ENCODE assay signal across 7 cellular contexts in genomic region chr16:74862743-74863244, GRCh38.
DNase-seq lines count a peak whose midpoint lies in the region; ATAC-seq and TF ChIP-seq lines count a peak whose summit lies in the region.

No MANE protein-coding gene starts in this region.

- H3K9ac ChIP-seq in neural cell (ENCODE audit: low read length), result no peak overlapping the region

- H2AFZ ChIP-seq in neural cell (ENCODE audit: low read depth, low read length), result no peak overlapping the region

- no peaks in the 10 kb centered on the region for H3K9me3 ChIP-seq in neural cell (ENCODE audit: low read length)

- H3F3A ChIP-seq in neural cell (ENCODE audit: insufficient read depth, low read length, poor library complexity, severe bottlenecking), result no peaks in the 10 kb centered on the region

- no peak overlapping the region for H3K27ac ChIP-seq in neural cell (ENCODE audit: low read length)

- DNase-seq in DMS 273 treated with DMSO at 0.1 percent for 48 hours (lab: John Stamatoyannopoulos, UW) (peak; percentile 14), RKO (ENCODE audit: low spot score) (peak; percentile 50), epithelial cell of esophagus (ENCODE audit: low read depth) (peak; percentile 75), ureter (ENCODE audit: low spot score) (no peak)
- DNase-seq in Jurkat, Clone E6-1 (ENCODE audit: low read depth, low spot score), result peak; percentile 46

- H3K4me3 ChIP-seq in Jurkat, Clone E6-1 (ENCODE audit: low read length), result no peak overlapping the region
- no peak overlapping the region for H3K4me3 ChIP-seq in epithelial cell of esophagus (ENCODE audit: low read length)
- no peak overlapping the region for H3K4me3 ChIP-seq in neural cell (ENCODE audit: low read length)

- H4K20me1 ChIP-seq in neural cell (ENCODE audit: insufficient read depth), result no peaks in the 10 kb centered on the region

- TF ChIP-seq RAD21 in neural cell (conservative IDR thresholded peaks at IDR 0.05), result peak; percentile 92

- no peaks in the 10 kb centered on the region for H3K79me2 ChIP-seq in neural cell (replicated peaks; ENCODE audit: insufficient read depth, low read length)

- no peaks in the 10 kb centered on the region for H3K27me3 ChIP-seq in neural cell (ENCODE audit: insufficient read depth, low read depth, low read length)

- H3K9me2 ChIP-seq in neural cell (ENCODE audit: insufficient read depth, low read length), result no peaks in the 10 kb centered on the region

- no peaks in the 10 kb centered on the region for H3K36me3 ChIP-seq in neural cell (ENCODE audit: insufficient read depth, low read length)

- no peak overlapping the region for H3K4me2 ChIP-seq in neural cell (ENCODE audit: low read length)

- TF ChIP-seq EP300 in neural cell (conservative IDR thresholded peaks at IDR 0.05; ENCODE audit: poor library complexity, severe bottlenecking), result no peak

- peak; percentile 83 for ATAC-seq in GM18868 (IDR thresholded peaks at IDR 0.05; ENCODE audit: unreplicated experiment)

- TF ChIP-seq CTCF in epithelial cell of esophagus (IDR thresholded peaks at IDR 0.05; ENCODE audit: insufficient read depth, low read depth, low read length, missing control alignments) (peak; percentile 77), neural cell (IDR thresholded peaks at IDR 0.05; ENCODE audit: poor library complexity, severe bottlenecking) (peak; percentile 95)

TF ChIP-seq in neural cell, 6 proteins besides CTCF, POLR2A, EP300 and RAD21:
- TF ChIP-seq EZH2 (IDR thresholded peaks at IDR 0.05; ENCODE audit: borderline replicate concordance, insufficient read depth, low read length, poor library complexity, severe bottlenecking) (no peak), SMC3 (conservative IDR thresholded peaks at IDR 0.05; ENCODE audit: poor library complexity) (peak; percentile 90), POLR2AphosphoS5 (IDR thresholded peaks at IDR 0.05) (no peak), MXI1 (conservative IDR thresholded peaks at IDR 0.05; ENCODE audit: poor library complexity, severe bottlenecking) (no peak), TAF1 (IDR thresholded peaks at IDR 0.05; ENCODE audit: low read depth) (no peak)
- TF ChIP-seq, protein P1, sequence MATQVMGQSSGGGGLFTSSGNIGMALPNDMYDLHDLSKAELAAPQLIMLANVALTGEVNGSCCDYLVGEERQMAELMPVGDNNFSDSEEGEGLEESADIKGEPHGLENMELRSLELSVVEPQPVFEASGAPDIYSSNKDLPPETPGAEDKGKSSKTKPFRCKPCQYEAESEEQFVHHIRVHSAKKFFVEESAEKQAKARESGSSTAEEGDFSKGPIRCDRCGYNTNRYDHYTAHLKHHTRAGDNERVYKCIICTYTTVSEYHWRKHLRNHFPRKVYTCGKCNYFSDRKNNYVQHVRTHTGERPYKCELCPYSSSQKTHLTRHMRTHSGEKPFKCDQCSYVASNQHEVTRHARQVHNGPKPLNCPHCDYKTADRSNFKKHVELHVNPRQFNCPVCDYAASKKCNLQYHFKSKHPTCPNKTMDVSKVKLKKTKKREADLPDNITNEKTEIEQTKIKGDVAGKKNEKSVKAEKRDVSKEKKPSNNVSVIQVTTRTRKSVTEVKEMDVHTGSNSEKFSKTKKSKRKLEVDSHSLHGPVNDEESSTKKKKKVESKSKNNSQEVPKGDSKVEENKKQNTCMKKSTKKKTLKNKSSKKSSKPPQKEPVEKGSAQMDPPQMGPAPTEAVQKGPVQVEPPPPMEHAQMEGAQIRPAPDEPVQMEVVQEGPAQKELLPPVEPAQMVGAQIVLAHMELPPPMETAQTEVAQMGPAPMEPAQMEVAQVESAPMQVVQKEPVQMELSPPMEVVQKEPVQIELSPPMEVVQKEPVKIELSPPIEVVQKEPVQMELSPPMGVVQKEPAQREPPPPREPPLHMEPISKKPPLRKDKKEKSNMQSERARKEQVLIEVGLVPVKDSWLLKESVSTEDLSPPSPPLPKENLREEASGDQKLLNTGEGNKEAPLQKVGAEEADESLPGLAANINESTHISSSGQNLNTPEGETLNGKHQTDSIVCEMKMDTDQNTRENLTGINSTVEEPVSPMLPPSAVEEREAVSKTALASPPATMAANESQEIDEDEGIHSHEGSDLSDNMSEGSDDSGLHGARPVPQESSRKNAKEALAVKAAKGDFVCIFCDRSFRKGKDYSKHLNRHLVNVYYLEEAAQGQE (IDR thresholded peaks at IDR 0.05; ENCODE audit: borderline replicate concordance), result no peak
